Comparison of ENCODE assay signal across 17 cellular contexts in genomic region chr1:61156576-61157239, GRCh38.
A peak's percentile ranks its signal among the peaks of the same experiment; 100 is the strongest.
DNase-seq lines count a peak whose midpoint lies in the region; ATAC-seq, FAIRE-seq and TF ChIP-seq lines count a peak whose summit lies in the region.
"Had no signal": no experiment of that assay in that cellular context is flagged by ENCODE, and none has a peak within 500 bp of the region (broad histone marks: within the 10 kb centered on the region; RNA-seq: fewer than 3 reads in every experiment).

No MANE protein-coding gene starts in this region.

- H3K9me2 ChIP-seq in Karpas-422 (replicated peaks; ENCODE audit: insufficient read depth, low read length): no peaks in the 10 kb centered on the region

- H3K4me1 ChIP-seq in BLaER1 treated with 17β-estradiol and CSF1 and Interleukin-3, amounts not matched to agents 10 nM and 100 nM: peaks cover 15 to 35% (median 27%) of the 10 kb centered on the region in 10 experiments
- peaks cover 14 to 40% of the 10 kb centered on the region in 2 donors for H3K4me1 ChIP-seq in kidney (ENCODE audit: control insufficient read depth in 1 of 2, insufficient read depth in 1 of 2, low read depth in 1 of 2, low read length in 2 of 2)
- peaks cover 36 to 57% of the 10 kb centered on the region in 2 donors for H3K4me1 ChIP-seq in gastrocnemius medialis
- H3K4me1 ChIP-seq in Karpas-422 (ENCODE audit: low read length): peaks cover 10% of the 10 kb centered on the region
- H3K4me1 ChIP-seq: SJSA1 had no signal

- no peak overlapping the region for H3K4me3 Mint-ChIP-seq in MCF 10A (ENCODE audit: unreplicated experiment)
- H3K4me3 Mint-ChIP-seq: dendritic cell treated with granulocyte-macrophage colony-stimulating factor and Interleukin-4, amounts not matched to agents 40 ng/mL and 50 ng/mL, for 4 days had no signal

- no peak overlapping the region for H3K4me3 ChIP-seq in BLaER1 treated with 17β-estradiol and CSF1 and Interleukin-3, amounts not matched to agents 10 nM and 100 nM
- H3K4me3 ChIP-seq in kidney (ENCODE audit: low read length in 2 of 2): no peak overlapping the region
- H3K4me3 ChIP-seq in gastrocnemius medialis: no peak overlapping the region
- no peak overlapping the region for H3K4me3 ChIP-seq in Karpas-422 (ENCODE audit: low read length)
- H3K4me3 ChIP-seq: SJSA1 had no signal

- TF ChIP-seq POLR2A in gastrocnemius medialis (IDR thresholded peaks at IDR 0.05): no peak

- ATAC-seq in gastrocnemius medialis: no peak

- no peaks in the 10 kb centered on the region for H3K36me3 ChIP-seq in BLaER1 treated with 17β-estradiol and CSF1 and Interleukin-3, amounts not matched to agents 10 nM and 100 nM
- H3K36me3 ChIP-seq in kidney (ENCODE audit: control insufficient read depth in 1 of 2, insufficient read depth in 2 of 2, low read length in 2 of 2) (no peaks in the 10 kb centered on the region), gastrocnemius medialis (no peaks in the 10 kb centered on the region), Karpas-422 (ENCODE audit: insufficient read depth, low read length) (no peaks in the 10 kb centered on the region)
- H3K36me3 ChIP-seq: neutrophil, SJSA1 had no signal

- POLR2A ChIA-PET in MCF 10A (lab: Yijun Ruan, JAX): interaction anchor here (0.7 to 4.3 kb wide), 9 partner anchors 8 to 114 kb away, joined by 3 to 23 read pairs (median 3); partner anchors contain the start of gene NFIA

- peak overlapping the region; percentile 52 for H3K27ac Mint-ChIP-seq in MCF 10A (ENCODE audit: low read depth, unreplicated experiment)
- H3K27ac Mint-ChIP-seq: dendritic cell treated with granulocyte-macrophage colony-stimulating factor and Interleukin-4, amounts not matched to agents 40 ng/mL and 50 ng/mL, for 4 days had no signal

- H3K9me3 Mint-ChIP-seq in MCF 10A (ENCODE audit: unreplicated experiment): no peaks in the 10 kb centered on the region
- H3K9me3 Mint-ChIP-seq: dendritic cell treated with granulocyte-macrophage colony-stimulating factor and Interleukin-4, amounts not matched to agents 40 ng/mL and 50 ng/mL, for 4 days had no signal

- no peaks in the 10 kb centered on the region for H3K27me3 Mint-ChIP-seq in MCF 10A (ENCODE audit: insufficient read depth, unreplicated experiment)
- H3K27me3 Mint-ChIP-seq: dendritic cell treated with granulocyte-macrophage colony-stimulating factor and Interleukin-4, amounts not matched to agents 40 ng/mL and 50 ng/mL, for 4 days had no signal

- H3K27ac ChIP-seq in BLaER1 treated with 17β-estradiol and CSF1 and Interleukin-3, amounts not matched to agents 10 nM and 100 nM: no peak overlapping the region
- H3K27ac ChIP-seq in kidney (ENCODE audit: low read depth in 2 of 2, low read length in 2 of 2): peak overlapping the region; percentile 3 to 51
- H3K27ac ChIP-seq in gastrocnemius medialis: peak overlapping the region; percentile 9 to 62 (median 46)
- H3K27ac ChIP-seq in Karpas-422 (ENCODE audit: low read length): no peak overlapping the region
- H3K27ac ChIP-seq: HL-60, neutrophil, SJSA1 had no signal

- H3K9me3 ChIP-seq in BLaER1 treated with 17β-estradiol and CSF1 and Interleukin-3, amounts not matched to agents 10 nM and 100 nM (replicated peaks in 1 of 11): no peaks in the 10 kb centered on the region
- H3K9me3 ChIP-seq in kidney (ENCODE audit: control insufficient read depth in 1 of 2, low read length in 2 of 2) (no peaks in the 10 kb centered on the region), gastrocnemius medialis (no peaks in the 10 kb centered on the region), Karpas-422 (ENCODE audit: low read length) (no peaks in the 10 kb centered on the region)
- H3K9me3 ChIP-seq: neutrophil, SJSA1 had no signal

- no TSS peak for BruUV-seq in MCF 10A (replicated peaks; lab: Mats Ljungman, UMichigan)

- no peak for DNase-seq in MCF 10A (ENCODE audit: unreplicated experiment)
- DNase-seq in kidney: no peak
- no peak for DNase-seq in gastrocnemius medialis
- no peak for DNase-seq in NOMO-1 treated with DMSO at 0.1 percent for 48 hours (lab: John Stamatoyannopoulos, UW; ENCODE audit: unreplicated experiment)
- no peak for DNase-seq in KG1 (lab: John Stamatoyannopoulos, UW)
- no peak for DNase-seq in Karpas-422
- DNase-seq in NCI-H82 treated with DMSO at 0.1 percent for 48 hours (lab: John Stamatoyannopoulos, UW; ENCODE audit: unreplicated experiment): no peak
- DNase-seq: COR-L47, NCI-H1694, NCI-H446 treated with DMSO at 0.1 percent for 48 hours had no signal

- H3K9ac ChIP-seq in BLaER1 treated with 17β-estradiol and CSF1 and Interleukin-3, amounts not matched to agents 10 nM and 100 nM: no peak overlapping the region
- H3K9ac ChIP-seq in kidney (ENCODE audit: low read length in 2 of 2) (no peak overlapping the region), Karpas-422 (ENCODE audit: low read length) (no peak overlapping the region)

- in situ Hi-C loops in gastrocnemius medialis (cut with MboI; ENCODE audit: low sequenced_read_pairs in 4 of 4): no loop called here

- peaks cover 8% of the 10 kb centered on the region for H3K4me1 Mint-ChIP-seq in MCF 10A (ENCODE audit: insufficient read depth, unreplicated experiment)

- no peak overlapping the region for H2AFZ ChIP-seq in Karpas-422 (ENCODE audit: low read length)

- no peak for FAIRE-seq in kidney (lab: Jason Lieb, UNC)
- FAIRE-seq: GM12892, TTC549 had no signal

- H3K4me2 ChIP-seq in BLaER1 treated with 17β-estradiol and CSF1 and Interleukin-3, amounts not matched to agents 10 nM and 100 nM: peak overlapping the region; percentile 43 to 68 (median 59); a peak in 21 of 22 replicates
- no peak overlapping the region for H3K4me2 ChIP-seq in Karpas-422 (ENCODE audit: low read depth, low read length, poor library complexity, severe bottlenecking)

- CTCF ChIA-PET in MCF 10A (lab: Yijun Ruan, JAX): interaction anchor here (0.6 to 1.3 kb wide), 7 partner anchors 13 to 178 kb away, joined by 3 to 6 read pairs (median 4); no protein-coding TSS in a partner anchor

- H3K36me3 Mint-ChIP-seq in MCF 10A (ENCODE audit: insufficient read depth, unreplicated experiment): no peaks in the 10 kb centered on the region

- intact Hi-C loops in MCF 10A (cut with micrococcal nuclease) (no loop called here), kidney (cut with DNase I) (no loop called here), gastrocnemius medialis (cut with DNase I; ENCODE audit: low total_unique reads) (no loop called here)

- H3K27me3 ChIP-seq in BLaER1 treated with 17β-estradiol and CSF1 and Interleukin-3, amounts not matched to agents 10 nM and 100 nM: peaks cover 0 to 96% (median 45%) of the 10 kb centered on the region in 11 experiments; a peak in 18 of 22 replicates
- H3K27me3 ChIP-seq in gastrocnemius medialis (no peaks in the 10 kb centered on the region), Karpas-422 (ENCODE audit: low read length) (no peaks in the 10 kb centered on the region)
- H3K27me3 ChIP-seq: neutrophil, SJSA1 had no signal

- TF ChIP-seq CTCF in MCF 10A (IDR thresholded peaks at IDR 0.05; ENCODE audit: unreplicated experiment): no peak
- no peak for TF ChIP-seq CTCF in kidney (IDR thresholded peaks at IDR 0.05; ENCODE audit: borderline replicate concordance, extremely low read depth, insufficient read depth)
- no peak for TF ChIP-seq CTCF in gastrocnemius medialis (IDR thresholded peaks at IDR 0.05 in 4 of 5, conservative IDR thresholded peaks at IDR 0.05 in 1 of 5)

- no peaks in the 10 kb centered on the region; the same call in 1 of the 2 replicates for H3K79me2 ChIP-seq in Karpas-422 (ENCODE audit: low read length)

- peaks cover 0 to 32% (median 4%) of the 10 kb centered on the region in 11 experiments; a peak in 11 of 22 replicates for H4K20me1 ChIP-seq in BLaER1 treated with 17β-estradiol and CSF1 and Interleukin-3, amounts not matched to agents 10 nM and 100 nM
- peaks cover 7% of the 10 kb centered on the region; the same call in 1 of the 2 replicates for H4K20me1 ChIP-seq in Karpas-422 (ENCODE audit: insufficient read depth, low read depth, low read length)

Comparison
In these comparisons a context has a peak if more than half of its experiments do, and no peak if none do; other contexts are left out.
1. H3K27ac ChIP-seq: peak in kidney (2 of 2) and gastrocnemius medialis (4 of 4); none in BLaER1 treated with 17β-estradiol and CSF1 and Interleukin-3, amounts not matched to agents 10 nM and 100 nM (0 of 11) and Karpas-422 (single experiment).